1 cellular context compared by ENCODE assay signal in genomic region chrX:119757979-119758681, GRCh38.
TF ChIP-seq lines count a peak whose summit lies in the region.

Gene SOWAHD, plus strand, starts transcription at chrX:119758588. Its CDS starts 80 bp downstream, at chrX:119758668.

TF ChIP-seq in HEK293, 187 proteins besides CTCF, POLR2A, EP300 and RAD21 (continued from another document):
- no peak for TF ChIP-seq ZNF639 (tag by site-specific recombination; IDR thresholded peaks at IDR 0.05)
- peak; percentile 14; the same call in 1 of the 2 replicates for TF ChIP-seq ZIC2 (tag by site-specific recombination; IDR thresholded peaks at IDR 0.05)
- TF ChIP-seq ZNF354C (tag by site-specific recombination; IDR thresholded peaks at IDR 0.05; ENCODE audit: borderline replicate concordance, low read depth): no peak
- peak; percentile 47; the same call in 1 of the 2 replicates for TF ChIP-seq ZNF692 (tag by site-specific recombination; IDR thresholded peaks at IDR 0.05)
- TF ChIP-seq ZNF513 (tag by site-specific recombination; IDR thresholded peaks at IDR 0.05): peak; percentile 87
- no peak for TF ChIP-seq ZNF433 (tag by site-specific recombination; IDR thresholded peaks at IDR 0.05; ENCODE audit: low read depth)
- TF ChIP-seq ZNF341 (tag by site-specific recombination; IDR thresholded peaks at IDR 0.05; ENCODE audit: low read depth): peak; percentile 86
- TF ChIP-seq PBX3 (CRISPR knock-in tag; IDR thresholded peaks at IDR 0.05): 0 out of 2 replicates have a peak, but pooled peaks have one; percentile 16
- TF ChIP-seq, protein P1, sequence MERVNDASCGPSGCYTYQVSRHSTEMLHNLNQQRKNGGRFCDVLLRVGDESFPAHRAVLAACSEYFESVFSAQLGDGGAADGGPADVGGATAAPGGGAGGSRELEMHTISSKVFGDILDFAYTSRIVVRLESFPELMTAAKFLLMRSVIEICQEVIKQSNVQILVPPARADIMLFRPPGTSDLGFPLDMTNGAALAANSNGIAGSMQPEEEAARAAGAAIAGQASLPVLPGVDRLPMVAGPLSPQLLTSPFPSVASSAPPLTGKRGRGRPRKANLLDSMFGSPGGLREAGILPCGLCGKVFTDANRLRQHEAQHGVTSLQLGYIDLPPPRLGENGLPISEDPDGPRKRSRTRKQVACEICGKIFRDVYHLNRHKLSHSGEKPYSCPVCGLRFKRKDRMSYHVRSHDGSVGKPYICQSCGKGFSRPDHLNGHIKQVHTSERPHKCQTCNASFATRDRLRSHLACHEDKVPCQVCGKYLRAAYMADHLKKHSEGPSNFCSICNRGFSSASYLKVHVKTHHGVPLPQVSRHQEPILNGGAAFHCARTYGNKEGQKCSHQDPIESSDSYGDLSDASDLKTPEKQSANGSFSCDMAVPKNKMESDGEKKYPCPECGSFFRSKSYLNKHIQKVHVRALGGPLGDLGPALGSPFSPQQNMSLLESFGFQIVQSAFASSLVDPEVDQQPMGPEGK (tag by site-specific recombination; IDR thresholded peaks at IDR 0.05): peak; percentile 85
- no peak for TF ChIP-seq MEIS1 (CRISPR knock-in tag; IDR thresholded peaks at IDR 0.05; ENCODE audit: borderline replicate concordance)
- TF ChIP-seq ZBTB7A (tag by site-specific recombination; IDR thresholded peaks at IDR 0.05; ENCODE audit: low read depth): 0 out of 2 replicates have a peak, but pooled peaks have one; percentile 26
- TF ChIP-seq SCRT2 (tag by site-specific recombination; IDR thresholded peaks at IDR 0.05): no peak
- peak; percentile 81 for TF ChIP-seq SP2 (tag by site-specific recombination; IDR thresholded peaks at IDR 0.05)
- peak; percentile 80 for TF ChIP-seq ZNF366 (tag by site-specific recombination; conservative IDR thresholded peaks at IDR 0.05)
- TF ChIP-seq GLIS2 (tag by site-specific recombination; IDR thresholded peaks at IDR 0.05): peak; percentile 97
- TF ChIP-seq KLF9 (tag by site-specific recombination; IDR thresholded peaks at IDR 0.05; ENCODE audit: low read depth): peak; percentile 64
- TF ChIP-seq ZBTB10 (tag by site-specific recombination; IDR thresholded peaks at IDR 0.05): peak; percentile 38; the same call in 1 of the 2 replicates
- peak; percentile 92 for TF ChIP-seq SP3 (tag by site-specific recombination; IDR thresholded peaks at IDR 0.05)
- TF ChIP-seq ZEB2 (tag by site-specific recombination; IDR thresholded peaks at IDR 0.05): peak; percentile 65; the same call in 1 of the 2 replicates
- no peak for TF ChIP-seq YY1 (tag by site-specific recombination; IDR thresholded peaks at IDR 0.05)
- no peak for TF ChIP-seq REPIN1 (tag by site-specific recombination; IDR thresholded peaks at IDR 0.05; ENCODE audit: low read depth)
- 0 out of 2 replicates have a peak, but pooled peaks have one; percentile 16 for TF ChIP-seq ZNF76 (tag by site-specific recombination; IDR thresholded peaks at IDR 0.05; ENCODE audit: borderline replicate concordance, low read depth)
- TF ChIP-seq GLIS1 (tag by site-specific recombination; IDR thresholded peaks at IDR 0.05): peak; percentile 98
- no peak for TF ChIP-seq ZBTB1 (tag by site-specific recombination; IDR thresholded peaks at IDR 0.05)
- TF ChIP-seq ZNF600 (tag by site-specific recombination; IDR thresholded peaks at IDR 0.05): peak; percentile 38
- no peak; the same call in 1 of the 2 replicates for TF ChIP-seq YY2 (tag by site-specific recombination; IDR thresholded peaks at IDR 0.05)
- TF ChIP-seq, protein P2, sequence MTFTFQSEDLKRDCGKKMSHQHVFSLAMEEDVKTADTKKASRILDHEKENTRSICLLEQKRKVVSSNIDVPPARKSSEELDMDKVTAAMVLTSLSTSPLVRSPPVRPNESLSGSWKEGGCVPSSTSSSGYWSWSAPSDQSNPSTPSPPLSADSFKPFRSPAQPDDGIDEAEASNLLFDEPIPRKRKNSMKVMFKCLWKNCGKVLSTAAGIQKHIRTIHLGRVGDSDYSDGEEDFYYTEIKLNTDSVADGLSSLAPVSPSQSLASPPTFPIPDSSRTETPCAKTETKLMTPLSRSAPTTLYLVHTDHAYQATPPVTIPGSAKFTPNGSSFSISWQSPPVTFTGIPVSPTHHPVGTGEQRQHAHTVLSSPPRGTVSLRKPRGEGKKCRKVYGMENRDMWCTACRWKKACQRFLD (tag by site-specific recombination; IDR thresholded peaks at IDR 0.05): no peak
- TF ChIP-seq ZNF391 (tag by site-specific recombination; IDR thresholded peaks at IDR 0.05; ENCODE audit: borderline replicate concordance, low read depth): no peak
- TF ChIP-seq KLF8 (tag by site-specific recombination; IDR thresholded peaks at IDR 0.05): 0 out of 2 replicates have a peak, but pooled peaks have one; percentile 41
- no peak for TF ChIP-seq ZNF624 (tag by site-specific recombination; IDR thresholded peaks at IDR 0.05)
